ENCODE assay signal across 8 cellular contexts in genomic region chr3:99875925-99876781, GRCh38. TPM values are rescaled to one million over a fixed set of nuclear protein-coding genes. Genes with fewer than 3 reads are reported as not detected.
DNase-seq lines count a peak whose midpoint lies in the region; ATAC-seq, FAIRE-seq and TF ChIP-seq lines count a peak whose summit lies in the region.

No MANE protein-coding gene starts in this region.

- FAIRE-seq in D721Med (lab: Jason Lieb, UNC), result no peak

- DNase-seq in NCI-H2081 (lab: John Stamatoyannopoulos, UW) (peak; percentile 83 to 89), dermis blood vessel endothelial cell (peak; percentile 90), D721Med (ENCODE audit: insufficient read length, low spot score) (no peak)
- peak; percentile 19 to 29 for DNase-seq in activated CD4-positive, alpha-beta T cell treated with anti-CD3 and anti-CD28 coated beads, Interleukin-2, amount 50 U/mL, for 24 hours (ENCODE audit: low read depth in 1 of 2, low spot score in 1 of 2)
- peak; percentile 43 to 56 for DNase-seq in stimulated activated CD4-positive, alpha-beta T cell treated with anti-CD3 and anti-CD28 coated beads, Interleukin-2, amount 100 ng/mL, for 48 hours

- peak overlapping the region; percentile 75 to 84 for H3K27ac ChIP-seq in liver (ENCODE audit: low read depth in 1 of 2, low read length in 2 of 2)

- H3K4me1 ChIP-seq in liver (ENCODE audit: control insufficient read depth in 4 of 4, insufficient read depth in 4 of 4, low read length in 3 of 4), result peaks cover 0 to 19% (median 4%) of the 10 kb centered on the region in 4 donors

- TF ChIP-seq CTCF in liver (IDR thresholded peaks at IDR 0.05; ENCODE audit: low read depth, low read length, missing input control) (no peak), D721Med (IDR thresholded peaks at IDR 0.05; ENCODE audit: insufficient read depth, missing control alignments) (no peak)

- peak in 1 of 2 donors; percentile 13 for TF ChIP-seq RAD21 in liver (IDR thresholded peaks at IDR 0.05)

- H3K9ac ChIP-seq in liver (ENCODE audit: low read depth in 1 of 2, low read length in 2 of 2), result peak overlapping the region; percentile 87 to 96

- H3K27me3 ChIP-seq in liver (ENCODE audit: control insufficient read depth in 4 of 4, insufficient read depth in 4 of 4, low read length in 3 of 4), result no peaks in the 10 kb centered on the region

- H3K4me3 ChIP-seq in liver (ENCODE audit: low read depth in 1 of 3, low read length in 3 of 3), result peak overlapping the region; percentile 53 to 82 (median 73)

- peak; percentile 43 for TF ChIP-seq POLR2A in GM15510 (IDR thresholded peaks at IDR 0.05; ENCODE audit: borderline replicate concordance, extremely low read depth, insufficient read length)

- no peaks in the 10 kb centered on the region for H3K36me3 ChIP-seq in liver (ENCODE audit: control insufficient read depth in 4 of 4, insufficient read depth in 3 of 4, low read depth in 1 of 4, low read length in 3 of 4)

- ATAC-seq in HG02759 (IDR thresholded peaks at IDR 0.05; ENCODE audit: unreplicated experiment), result peak; percentile 91

- H3K9me3 ChIP-seq in liver (ENCODE audit: control insufficient read depth in 4 of 4, low read length in 3 of 4), result no peaks in the 10 kb centered on the region

- 6% methylated on average over 62 of the region's 62 CpGs for WGBS in liver

TF ChIP-seq in liver, 16 proteins besides CTCF, POLR2A, EP300 and RAD21:
- TF ChIP-seq YY1 (IDR thresholded peaks at IDR 0.05), result peak; percentile 5
- peak; percentile 40 for TF ChIP-seq TAF1 (conservative IDR thresholded peaks at IDR 0.05)
- TF ChIP-seq HNF4A (conservative IDR thresholded peaks at IDR 0.05), result no peak

RNA-seq across cellular contexts. Expression of gene CMSS1, which starts 58.5 kb away (rescaled TPM):
- 7.5 and 15.5 TPM in 2 replicates for total RNA-seq in dermis blood vessel endothelial cell
- 1 to 10 TPM; 3.8 to 5.3 TPM for total RNA-seq in liver
- 10 to 100 TPM in 1 of 2 donors, 1 to 10 TPM in 1; 9.7 to 19.5 TPM for polyA plus RNA-seq in liver
